1 cellular context compared by ENCODE assay signal in genomic region chr17:37194208-37194607, GRCh38.
TF ChIP-seq lines count a peak whose summit lies in the region.

No MANE protein-coding gene starts in this region.

TF ChIP-seq in A549, 52 proteins besides CTCF, POLR2A, EP300 and RAD21 (continued from another document):
- TF ChIP-seq CEBPB (IDR thresholded peaks at IDR 0.05) (no peak), MAFK (IDR thresholded peaks at IDR 0.05; ENCODE audit: partially characterized antibody) (no peak), ESRRA (IDR thresholded peaks at IDR 0.05; ENCODE audit: borderline replicate concordance, low read length) (no peak), SREBF2 (IDR thresholded peaks at IDR 0.05) (no peak), NR3C1 (IDR thresholded peaks at IDR 0.05) (no peak), FOSL2 (IDR thresholded peaks at IDR 0.05) (no peak), FOSL2 (CRISPR knock-in tag; IDR thresholded peaks at IDR 0.05) (no peak), BHLHE40 (IDR thresholded peaks at IDR 0.05; ENCODE audit: low read depth, low read length) (no peak), ZSCAN20 (CRISPR knock-in tag; IDR thresholded peaks at IDR 0.05) (no peak), RCOR1 (IDR thresholded peaks at IDR 0.05; ENCODE audit: low read depth, low read length) (no peak)
